In the genomic region with DNA sequence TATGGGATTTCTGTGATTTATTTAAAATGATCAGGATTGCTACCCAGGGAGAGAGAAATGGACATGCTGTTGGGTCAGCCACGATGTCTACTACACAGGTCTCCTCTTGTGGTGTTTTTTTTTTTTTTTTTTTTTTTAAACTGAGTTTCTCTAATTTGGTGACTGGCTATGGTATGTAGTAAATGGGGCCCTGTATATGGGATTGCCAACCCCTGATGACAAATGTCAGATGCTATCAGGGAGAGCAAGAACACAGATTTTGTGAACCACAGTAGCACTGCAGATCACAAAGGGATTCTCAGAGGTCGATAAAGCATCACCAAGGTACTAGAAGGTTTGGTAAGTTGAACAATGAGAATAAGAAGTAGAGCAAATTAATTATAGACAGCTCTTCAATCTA, we compare ENCODE assay signal across 20 cellular contexts. TPM values are rescaled to one million over a fixed set of nuclear protein-coding genes. Genes with fewer than 3 reads are reported as not detected.
DNase-seq lines count a peak whose midpoint lies in the region; ATAC-seq lines count a peak whose summit lies in the region.
"Had no signal": no experiment of that assay in that cellular context is flagged by ENCODE, and none has a peak within 500 bp of the region (broad histone marks: within the 10 kb centered on the region; RNA-seq: fewer than 3 reads in every experiment).

No MANE protein-coding gene starts in this region.

- no peaks in the 10 kb centered on the region for H3K27me3 Mint-ChIP-seq in activated CD4-positive, alpha-beta T cell treated with anti-CD3 and anti-CD28 coated beads for 36 hours
- H3K27me3 Mint-ChIP-seq in IgD-negative memory B cell, result no peaks in the 10 kb centered on the region
- no peaks in the 10 kb centered on the region for H3K27me3 Mint-ChIP-seq in activated T-cell treated with anti-CD3 and anti-CD28 coated beads, Interleukin-2, amount 50 U/mL, for 72 hours (ENCODE audit: low read depth)
- no peaks in the 10 kb centered on the region for H3K27me3 Mint-ChIP-seq in natural killer cell treated with Interleukin-12 subunit alpha and Interleukin-12 subunit beta and Interleukin-15 and Interleukin-18, amount 100 ng/mL, for 72 hours
- H3K27me3 Mint-ChIP-seq: dendritic cell treated with granulocyte-macrophage colony-stimulating factor and Interleukin-4, amounts not matched to agents 40 ng/mL and 50 ng/mL, for 4 days; type B pancreatic cell had no signal

- CTCF ChIA-PET in activated CD4-positive, alpha-beta T cell treated with anti-CD3 and anti-CD28 coated beads for 36 hours (lab: Charles Lee), result interaction anchor here (1.0 to 6.0 kb wide), 8 partner anchors 12 to 268 kb away, joined by 3 to 38 read pairs (median 5); partner anchors contain the start of genes DMXL1 and TNFAIP8

- no peaks in the 10 kb centered on the region for H3K9me3 Mint-ChIP-seq in activated CD4-positive, alpha-beta T cell treated with anti-CD3 and anti-CD28 coated beads for 36 hours (ENCODE audit: low read depth)
- H3K9me3 Mint-ChIP-seq in IgD-negative memory B cell, result no peaks in the 10 kb centered on the region
- no peaks in the 10 kb centered on the region for H3K9me3 Mint-ChIP-seq in activated T-cell treated with anti-CD3 and anti-CD28 coated beads, Interleukin-2, amount 50 U/mL, for 72 hours
- no peaks in the 10 kb centered on the region for H3K9me3 Mint-ChIP-seq in natural killer cell treated with Interleukin-12 subunit alpha and Interleukin-12 subunit beta and Interleukin-15 and Interleukin-18, amount 100 ng/mL, for 72 hours
- H3K9me3 Mint-ChIP-seq: dendritic cell treated with granulocyte-macrophage colony-stimulating factor and Interleukin-4, amounts not matched to agents 40 ng/mL and 50 ng/mL, for 4 days had no signal

- peaks cover 100% of the 10 kb centered on the region for H3K4me1 Mint-ChIP-seq in activated CD4-positive, alpha-beta T cell treated with anti-CD3 and anti-CD28 coated beads for 36 hours
- H3K4me1 Mint-ChIP-seq in IgD-negative memory B cell, result peaks cover 59 to 84% (median 73%) of the 10 kb centered on the region in 3 donors
- H3K4me1 Mint-ChIP-seq in activated T-cell treated with anti-CD3 and anti-CD28 coated beads, Interleukin-2, amount 50 U/mL, for 72 hours (ENCODE audit: low read depth), result peaks cover 100% of the 10 kb centered on the region
- H3K4me1 Mint-ChIP-seq in natural killer cell treated with Interleukin-12 subunit alpha and Interleukin-12 subunit beta and Interleukin-15 and Interleukin-18, amount 100 ng/mL, for 72 hours (ENCODE audit: low read depth in 2 of 2), result peaks cover 81 to 97% of the 10 kb centered on the region in 2 donors

- no peak for DNase-seq in activated CD4-positive, alpha-beta T cell treated with anti-CD3 and anti-CD28 coated beads for 36 hours
- no peak for DNase-seq in activated CD4-positive, alpha-beta T cell treated with anti-CD3 and anti-CD28 coated beads, Interleukin-2, amount 50 U/mL, for 1 hour
- no peak for DNase-seq in activated T-cell treated with anti-CD3 and anti-CD28 coated beads, Interleukin-2, amount 50 U/mL, for 72 hours
- DNase-seq in natural killer cell treated with Interleukin-12 subunit alpha and Interleukin-12 subunit beta and Interleukin-15 and Interleukin-18, amount 100 ng/mL, for 72 hours (ENCODE audit: low spot score), result no peak
- DNase-seq in SKM-1 (lab: John Stamatoyannopoulos, UW; ENCODE audit: unreplicated experiment), result no peak
- DNase-seq: 8988T; activated CD4-positive, alpha-beta T cell treated with anti-CD3 and anti-CD28 coated beads for 4 hours; activated effector memory CD4-positive, alpha-beta T cell treated with Interleukin-2 at 50 U/mL for 16 hours; body of pancreas; gastrocnemius medialis; NCI-H1694; NCI-H446; pancreas had no signal

- POLR2A ChIA-PET in activated CD4-positive, alpha-beta T cell treated with anti-CD3 and anti-CD28 coated beads for 36 hours (lab: Charles Lee), result interaction anchor here (2.2 kb wide), 1 partner anchor 18 kb away, joined by 9 read pairs; no protein-coding TSS in a partner anchor

- peak overlapping the region; percentile 96 for H3K27ac Mint-ChIP-seq in activated CD4-positive, alpha-beta T cell treated with anti-CD3 and anti-CD28 coated beads for 36 hours
- H3K27ac Mint-ChIP-seq in IgD-negative memory B cell, result peak overlapping the region; percentile 63 to 98 (median 92)
- H3K27ac Mint-ChIP-seq in activated T-cell treated with anti-CD3 and anti-CD28 coated beads, Interleukin-2, amount 50 U/mL, for 72 hours, result peak overlapping the region; percentile 92
- peak overlapping the region; percentile 98 to 99 for H3K27ac Mint-ChIP-seq in natural killer cell treated with Interleukin-12 subunit alpha and Interleukin-12 subunit beta and Interleukin-15 and Interleukin-18, amount 100 ng/mL, for 72 hours
- H3K27ac Mint-ChIP-seq: type B pancreatic cell had no signal

- no peak for ATAC-seq in activated CD4-positive, alpha-beta T cell treated with anti-CD3 and anti-CD28 coated beads for 36 hours
- ATAC-seq in activated T-cell treated with anti-CD3 and anti-CD28 coated beads, Interleukin-2, amount 50 U/mL, for 72 hours (replicated peaks in 1 of 2), result peak in 1 of 2 donors; percentile 5
- no peak for ATAC-seq in natural killer cell treated with Interleukin-12 subunit alpha and Interleukin-12 subunit beta and Interleukin-15 and Interleukin-18, amount 100 ng/mL, for 72 hours
- ATAC-seq in GM19397 (IDR thresholded peaks at IDR 0.05; ENCODE audit: unreplicated experiment) (no peak), HG03025 (IDR thresholded peaks at IDR 0.05; ENCODE audit: low FRiP score, unreplicated experiment) (no peak)
- ATAC-seq: body of pancreas, gastrocnemius medialis, left lobe of liver, pancreas, Right ventricle myocardium inferior had no signal

- intact Hi-C loops in activated CD4-positive, alpha-beta T cell treated with anti-CD3 and anti-CD28 coated beads for 36 hours (cut with DNase I, micrococcal nuclease), result loop anchor here in 1 of 2 experiments (5.0 kb wide), 1 partner anchor 352 kb away; the partner anchor contains the start of gene DTWD2

- H3K4me3 Mint-ChIP-seq in activated CD4-positive, alpha-beta T cell treated with anti-CD3 and anti-CD28 coated beads for 36 hours, result no peak overlapping the region
- H3K4me3 Mint-ChIP-seq in IgD-negative memory B cell, result peak overlapping the region in 3 of 4 donors; percentile 2 to 89 (median 79)
- peak overlapping the region; percentile 83 to 95 for H3K4me3 Mint-ChIP-seq in activated T-cell treated with anti-CD3 and anti-CD28 coated beads, Interleukin-2, amount 50 U/mL, for 72 hours
- H3K4me3 Mint-ChIP-seq in natural killer cell treated with Interleukin-12 subunit alpha and Interleukin-12 subunit beta and Interleukin-15 and Interleukin-18, amount 100 ng/mL, for 72 hours, result peak overlapping the region; percentile 92
- H3K4me3 Mint-ChIP-seq: dendritic cell treated with granulocyte-macrophage colony-stimulating factor and Interleukin-4, amounts not matched to agents 40 ng/mL and 50 ng/mL, for 4 days; type B pancreatic cell had no signal

- peaks cover 30% of the 10 kb centered on the region for H3K36me3 Mint-ChIP-seq in activated CD4-positive, alpha-beta T cell treated with anti-CD3 and anti-CD28 coated beads for 36 hours (ENCODE audit: low read depth)
- no peaks in the 10 kb centered on the region for H3K36me3 Mint-ChIP-seq in IgD-negative memory B cell
- peaks cover 0 to 5% of the 10 kb centered on the region in 2 donors for H3K36me3 Mint-ChIP-seq in activated T-cell treated with anti-CD3 and anti-CD28 coated beads, Interleukin-2, amount 50 U/mL, for 72 hours (ENCODE audit: insufficient read depth in 2 of 2)
- no peaks in the 10 kb centered on the region for H3K36me3 Mint-ChIP-seq in natural killer cell treated with Interleukin-12 subunit alpha and Interleukin-12 subunit beta and Interleukin-15 and Interleukin-18, amount 100 ng/mL, for 72 hours
- H3K36me3 Mint-ChIP-seq: type B pancreatic cell had no signal

RNA-seq across cellular contexts. Expression of gene TNFAIP8, which starts 16.5 kb away (rescaled TPM):
- 100 to 1,000 TPM; 166 to 171 TPM for total RNA-seq in activated CD4-positive, alpha-beta T cell treated with anti-CD3 and anti-CD28 coated beads for 36 hours
- polyA plus RNA-seq in IgD-negative memory B cell, result 285 TPM
- 100 to 1,000 TPM; 117 to 137 TPM for total RNA-seq in activated T-cell treated with anti-CD3 and anti-CD28 coated beads, Interleukin-2, amount 50 U/mL, for 72 hours
- total RNA-seq in natural killer cell treated with Interleukin-12 subunit alpha and Interleukin-12 subunit beta and Interleukin-15 and Interleukin-18, amount 100 ng/mL, for 72 hours, result 100 to 1,000 TPM; 131 to 333 TPM
